1 cellular context compared by ENCODE assay signal in genomic region chr2:25103287-25103871, GRCh38.
A peak's percentile ranks its signal among the peaks of the same experiment; 100 is the strongest.
TF ChIP-seq lines count a peak whose summit lies in the region.

No MANE protein-coding gene starts in this region.

TF ChIP-seq in SK-N-SH, 30 proteins besides CTCF, POLR2A, EP300 and RAD21 (continued from another document):
- TF ChIP-seq USF1 (IDR thresholded peaks at IDR 0.05; ENCODE audit: borderline replicate concordance, low read depth) (no peak), USF2 (IDR thresholded peaks at IDR 0.05; ENCODE audit: borderline replicate concordance, low read depth, low read length) (no peak), FOXJ3 (CRISPR knock-in tag; IDR thresholded peaks at IDR 0.05) (no peak), FOSL2 (IDR thresholded peaks at IDR 0.05; ENCODE audit: borderline replicate concordance, low read depth) (peak; percentile 98), RCOR1 (IDR thresholded peaks at IDR 0.05; ENCODE audit: low read length) (no peak), RFX5 (IDR thresholded peaks at IDR 0.05; ENCODE audit: low read length) (no peak), ZBTB33 (IDR thresholded peaks at IDR 0.05; ENCODE audit: borderline replicate concordance, low read depth) (peak; percentile 67; the same call in 1 of the 2 replicates), JUND (IDR thresholded peaks at IDR 0.05) (peak; percentile 97)
- TF ChIP-seq, protein P1, sequence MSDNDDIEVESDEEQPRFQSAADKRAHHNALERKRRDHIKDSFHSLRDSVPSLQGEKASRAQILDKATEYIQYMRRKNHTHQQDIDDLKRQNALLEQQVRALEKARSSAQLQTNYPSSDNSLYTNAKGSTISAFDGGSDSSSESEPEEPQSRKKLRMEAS (IDR thresholded peaks at IDR 0.05; ENCODE audit: low read depth), result peak; percentile 83
